ENCODE assay signal across 1 cellular context in the genomic region with DNA sequence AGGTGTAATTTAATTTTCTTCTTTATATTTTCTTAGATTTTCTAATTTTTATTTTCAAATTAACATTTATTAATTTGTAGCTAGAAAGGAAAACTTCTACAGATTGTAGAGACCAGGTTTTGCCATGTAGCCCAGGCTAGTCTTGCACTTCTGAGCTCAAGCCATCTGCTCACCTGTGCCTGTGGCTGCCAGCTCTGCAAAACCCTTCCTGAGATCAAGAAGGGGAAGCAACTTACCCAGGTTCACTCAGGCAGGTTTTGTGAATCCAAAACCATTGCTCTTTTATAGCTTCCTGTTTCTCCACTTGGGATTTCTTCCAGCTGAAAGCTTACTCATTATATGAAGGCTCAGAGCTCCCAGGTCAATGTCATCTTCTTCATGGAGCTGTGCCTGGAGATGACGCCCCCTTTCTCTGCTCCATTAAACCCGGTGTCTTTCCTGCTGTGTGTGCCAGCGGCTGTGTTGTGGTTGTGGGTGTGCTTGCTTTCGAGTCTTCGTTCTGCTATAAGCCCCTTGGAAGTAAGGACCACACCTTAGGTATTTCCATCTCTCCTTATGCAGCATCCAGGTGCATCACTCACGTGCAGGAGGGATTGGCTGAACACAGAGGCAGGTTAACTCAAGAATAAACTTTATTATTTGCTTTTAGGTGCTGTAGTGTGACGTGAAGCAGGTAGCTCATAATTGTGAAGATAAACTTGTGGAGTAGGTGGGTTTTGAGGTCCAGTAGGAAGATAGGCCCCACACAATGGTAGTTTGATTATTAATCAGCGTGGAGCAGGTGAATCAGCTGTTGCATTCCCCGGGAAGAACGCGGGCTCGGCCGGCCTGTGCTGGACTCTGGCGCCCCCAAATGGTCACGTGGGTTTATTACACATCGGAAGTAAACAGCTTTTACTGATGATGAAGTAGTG.
TF ChIP-seq lines count a peak whose summit lies in the region.

No MANE protein-coding gene starts in this region.

TF ChIP-seq in K562, 482 proteins besides CTCF, POLR2A, EP300 and RAD21 (continued from another document and continues in another):
- TF ChIP-seq ZBTB40 (IDR thresholded peaks at IDR 0.05) (peak; percentile 55; the same call in 1 of the 2 replicates), ZBTB40 (CRISPR knock-in tag; IDR thresholded peaks at IDR 0.05) (no peak), MXI1 (IDR thresholded peaks at IDR 0.05; ENCODE audit: low read depth, low read length) (no peak), DACH1 (IDR thresholded peaks at IDR 0.05; ENCODE audit: partially characterized antibody) (peak; percentile 96), SFPQ (IDR thresholded peaks at IDR 0.05; ENCODE audit: low read depth, low read length) (no peak), ILK (tag; IDR thresholded peaks at IDR 0.05; ENCODE audit: borderline replicate concordance, low read depth) (no peak), XRCC5 (IDR thresholded peaks at IDR 0.05; ENCODE audit: low read depth, low read length) (peak; percentile 61; the same call in 1 of the 2 replicates), ARNT (IDR thresholded peaks at IDR 0.05) (0 out of 4 replicates have a peak, but pooled peaks of 1 of the 2 experiments have one; percentile 69), GTF2F1 (IDR thresholded peaks at IDR 0.05; ENCODE audit: low read depth, low read length) (no peak), MITF (IDR thresholded peaks at IDR 0.05) (no peak), MYBL2 (IDR thresholded peaks at IDR 0.05; ENCODE audit: low read depth) (no peak), MYBL2 (CRISPR knock-in tag; IDR thresholded peaks at IDR 0.05; ENCODE audit: borderline replicate concordance) (no peak), GATA2 (CRISPR knock-in tag; IDR thresholded peaks at IDR 0.05) (no peak), YY1 (IDR thresholded peaks at IDR 0.05; ENCODE audit: borderline replicate concordance in 1 of 3, control insufficient read depth in 1 of 3, extremely low read depth in 1 of 3, insufficient read depth in 3 of 3, insufficient read length in 1 of 3, insufficient replicate concordance in 2 of 3, low read depth in 1 of 3, low read length in 2 of 3) (no peak), CTBP1 (IDR thresholded peaks at IDR 0.05; ENCODE audit: borderline replicate concordance) (peak; percentile 74), FOSL1 (tag; conservative IDR thresholded peaks at IDR 0.05) (peak; percentile 54; the same call in 1 of the 2 replicates), USF1 (CRISPR knock-in tag; IDR thresholded peaks at IDR 0.05) (peak; percentile 78), ZNF696 (CRISPR knock-in tag; conservative IDR thresholded peaks at IDR 0.05) (no peak), NUFIP1 (IDR thresholded peaks at IDR 0.05; ENCODE audit: partially characterized antibody) (no peak), ZBED1 (IDR thresholded peaks at IDR 0.05) (no peak), ZNF561 (CRISPR knock-in tag; conservative IDR thresholded peaks at IDR 0.05) (no peak), KHSRP (IDR thresholded peaks at IDR 0.05) (no peak), RBM14 (IDR thresholded peaks at IDR 0.05; ENCODE audit: borderline replicate concordance, insufficient read depth, low read depth, low read length) (no peak), MBD2 (IDR thresholded peaks at IDR 0.05; ENCODE audit: borderline replicate concordance, low read depth) (no peak), TCF7 (IDR thresholded peaks at IDR 0.05; ENCODE audit: borderline replicate concordance) (no peak), ESRRA (IDR thresholded peaks at IDR 0.05; ENCODE audit: borderline replicate concordance, low read depth) (no peak)
- TF ChIP-seq, protein P1, sequence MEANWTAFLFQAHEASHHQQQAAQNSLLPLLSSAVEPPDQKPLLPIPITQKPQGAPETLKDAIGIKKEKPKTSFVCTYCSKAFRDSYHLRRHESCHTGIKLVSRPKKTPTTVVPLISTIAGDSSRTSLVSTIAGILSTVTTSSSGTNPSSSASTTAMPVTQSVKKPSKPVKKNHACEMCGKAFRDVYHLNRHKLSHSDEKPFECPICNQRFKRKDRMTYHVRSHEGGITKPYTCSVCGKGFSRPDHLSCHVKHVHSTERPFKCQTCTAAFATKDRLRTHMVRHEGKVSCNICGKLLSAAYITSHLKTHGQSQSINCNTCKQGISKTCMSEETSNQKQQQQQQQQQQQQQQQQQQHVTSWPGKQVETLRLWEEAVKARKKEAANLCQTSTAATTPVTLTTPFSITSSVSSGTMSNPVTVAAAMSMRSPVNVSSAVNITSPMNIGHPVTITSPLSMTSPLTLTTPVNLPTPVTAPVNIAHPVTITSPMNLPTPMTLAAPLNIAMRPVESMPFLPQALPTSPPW (CRISPR knock-in tag; IDR thresholded peaks at IDR 0.05) = no peak
- TF ChIP-seq, protein P2, sequence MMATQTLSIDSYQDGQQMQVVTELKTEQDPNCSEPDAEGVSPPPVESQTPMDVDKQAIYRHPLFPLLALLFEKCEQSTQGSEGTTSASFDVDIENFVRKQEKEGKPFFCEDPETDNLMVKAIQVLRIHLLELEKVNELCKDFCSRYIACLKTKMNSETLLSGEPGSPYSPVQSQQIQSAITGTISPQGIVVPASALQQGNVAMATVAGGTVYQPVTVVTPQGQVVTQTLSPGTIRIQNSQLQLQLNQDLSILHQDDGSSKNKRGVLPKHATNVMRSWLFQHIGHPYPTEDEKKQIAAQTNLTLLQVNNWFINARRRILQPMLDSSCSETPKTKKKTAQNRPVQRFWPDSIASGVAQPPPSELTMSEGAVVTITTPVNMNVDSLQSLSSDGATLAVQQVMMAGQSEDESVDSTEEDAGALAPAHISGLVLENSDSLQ (IDR thresholded peaks at IDR 0.05) = no peak
